In the genomic region with DNA sequence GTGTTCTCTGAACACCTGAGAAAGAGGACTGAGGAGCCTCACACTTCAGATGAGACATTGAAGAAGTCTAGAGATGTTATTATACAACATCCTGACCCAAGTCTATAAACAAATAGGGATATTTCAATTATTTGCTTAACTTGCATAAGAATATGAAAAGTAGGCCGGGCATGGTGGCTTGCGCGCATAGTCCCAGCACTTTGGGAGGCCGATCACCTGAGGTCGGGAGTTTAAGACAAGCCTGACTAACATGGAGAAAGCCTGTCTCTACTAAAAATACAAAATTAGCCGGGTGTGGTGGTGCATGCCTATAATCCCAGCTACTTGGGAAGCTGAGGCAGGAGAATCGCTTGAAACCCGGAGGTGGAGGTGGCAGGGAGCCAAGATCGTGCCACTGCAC, we compare ENCODE assay signal across 3 cellular contexts. TPM values are rescaled to one million over a fixed set of nuclear protein-coding genes. Genes with fewer than 3 reads are reported as not detected.
"Had no signal": no experiment of that assay in that cellular context is flagged by ENCODE, and none has a peak within 500 bp of the region (broad histone marks: within the 10 kb centered on the region; RNA-seq: fewer than 3 reads in every experiment).

No MANE protein-coding gene starts in this region.

RNA-seq across cellular contexts. Expression of a gene that starts 25.8 kb away (rescaled TPM):
- total RNA-seq: lung microvascular endothelial cell, myocyte had no signal
- polyA plus RNA-seq: immature natural killer cell had no signal
